19 cellular contexts compared by ENCODE assay signal in genomic region chr19:5123646-5124045, GRCh38.
"Had no signal": no experiment of that assay in that cellular context is flagged by ENCODE, and none has a peak within 500 bp of the region (broad histone marks: within the 10 kb centered on the region; RNA-seq: fewer than 3 reads in every experiment).

No MANE protein-coding gene starts in this region.

- H3K4me3 ChIP-seq: ascending aorta, esophagus squamous epithelium, left ventricle myocardium inferior, skin epidermis, tibial artery had no signal

- H3K27me3 ChIP-seq: ascending aorta, esophagus squamous epithelium, tibial artery had no signal

- H3K4me1 ChIP-seq: parathyroid adenoma had no signal

- ATAC-seq: activated naive CD8-positive, alpha-beta T cell treated with anti-CD3 and anti-CD28 coated beads, Interleukin-2, amount 50 U/mL, for 24 hours; activated T-cell treated with anti-CD3 and anti-CD28 coated beads, Interleukin-2, amount 50 U/mL, for 72 hours; SK-N-SH treated with all-trans-retinoic acid at 6 μM for 48 hours; T-helper 17 cell had no signal

- H3K9me3 Mint-ChIP-seq: activated naive CD8-positive, alpha-beta T cell treated with anti-CD3 and anti-CD28 coated beads, Interleukin-2, amount 50 U/mL, for 24 hours; activated T-cell treated with anti-CD3 and anti-CD28 coated beads, Interleukin-2, amount 50 U/mL, for 72 hours; neural crest cell had no signal

- H3K27me3 Mint-ChIP-seq: activated naive CD8-positive, alpha-beta T cell treated with anti-CD3 and anti-CD28 coated beads, Interleukin-2, amount 50 U/mL, for 24 hours; T-helper 17 cell had no signal

- H3K9me3 ChIP-seq: ascending aorta, esophagus squamous epithelium, left ventricle myocardium inferior, tibial artery had no signal

- DNase-seq: activated CD4-positive, alpha-beta T cell treated with anti-CD3 and anti-CD28 coated beads, Interleukin-2, amount 50 U/mL, for 48 hours; activated gamma-delta T cell treated with Interleukin-2 at 50 U/mL for 16 hours; activated naive CD8-positive, alpha-beta T cell treated with anti-CD3 and anti-CD28 coated beads, Interleukin-2, amount 50 U/mL, for 24 hours; activated T-cell treated with anti-CD3 and anti-CD28 coated beads, Interleukin-2, amount 50 U/mL, for 72 hours; esophagus squamous epithelium; foreskin fibroblast; head of caudate nucleus; kidney; left ventricle myocardium inferior; mesenchymal stem cell; retina; stimulated activated CD4-positive, alpha-beta T cell treated with anti-CD3 and anti-CD28 coated beads, Interleukin-4, amount 100 ng/mL, for 4 hours; T-helper 17 cell; tibial artery had no signal

- H3K9ac ChIP-seq: parathyroid adenoma had no signal

- H3K27ac ChIP-seq: ascending aorta, esophagus squamous epithelium, left ventricle myocardium inferior, parathyroid adenoma, skin epidermis, tibial artery had no signal

- H3K4me3 Mint-ChIP-seq: activated naive CD8-positive, alpha-beta T cell treated with anti-CD3 and anti-CD28 coated beads, Interleukin-2, amount 50 U/mL, for 24 hours; activated T-cell treated with anti-CD3 and anti-CD28 coated beads, Interleukin-2, amount 50 U/mL, for 72 hours; neural crest cell; T-helper 17 cell had no signal

- H3K27ac Mint-ChIP-seq: activated naive CD8-positive, alpha-beta T cell treated with anti-CD3 and anti-CD28 coated beads, Interleukin-2, amount 50 U/mL, for 24 hours; activated T-cell treated with anti-CD3 and anti-CD28 coated beads, Interleukin-2, amount 50 U/mL, for 72 hours; T-helper 17 cell had no signal
